Comparison of ENCODE assay signal across 8 cellular contexts in the genomic region with DNA sequence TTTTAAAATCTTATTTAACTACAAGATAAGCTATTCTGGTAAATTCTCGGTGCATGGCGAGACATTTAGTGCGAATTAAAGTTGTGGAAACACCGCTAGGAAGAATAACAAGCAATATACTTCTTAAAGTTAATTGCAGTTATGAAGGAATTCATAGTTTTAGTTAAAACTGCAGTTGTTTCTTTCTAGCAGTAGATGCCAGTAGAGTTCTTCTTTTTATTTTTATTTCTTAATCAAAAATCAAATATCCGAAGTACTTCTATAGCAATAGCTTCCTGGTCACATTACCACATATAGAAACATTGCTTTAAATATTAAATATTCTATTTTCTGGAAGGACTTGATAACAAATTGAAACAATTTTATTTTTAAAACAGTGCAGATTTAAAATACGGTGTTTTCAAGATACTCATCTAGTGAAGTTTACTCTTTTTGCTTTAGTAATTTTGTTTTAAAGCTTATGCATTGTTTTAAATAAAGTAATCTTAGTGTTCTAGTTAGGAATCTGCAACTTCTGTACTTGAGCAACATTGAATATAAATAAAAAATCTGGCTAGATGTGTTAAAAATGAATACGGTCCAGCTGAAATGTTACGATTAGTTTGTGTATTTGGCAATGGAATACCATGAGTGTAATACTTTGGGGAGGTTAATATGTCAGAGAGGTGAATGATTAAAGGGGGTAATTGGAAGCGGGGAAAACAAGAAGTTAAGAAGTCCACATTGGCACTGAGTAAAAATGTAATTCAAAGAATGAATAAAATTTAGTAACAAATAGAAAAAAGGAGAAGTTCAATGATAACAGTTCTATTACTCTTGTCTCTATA. TPM values are rescaled to one million over a fixed set of nuclear protein-coding genes. Genes with fewer than 3 reads are reported as not detected.
DNase-seq lines count a peak whose midpoint lies in the region; ATAC-seq, FAIRE-seq and TF ChIP-seq lines count a peak whose summit lies in the region.

No MANE protein-coding gene starts in this region.

- H3K18ac ChIP-seq in mesendoderm (ENCODE audit: low read length), result no peak overlapping the region

- H3K27me3 ChIP-seq in neural progenitor cell, result no peaks in the 10 kb centered on the region
- H3K27me3 ChIP-seq in mesendoderm (ENCODE audit: insufficient read depth, low read length, poor library complexity), result no peaks in the 10 kb centered on the region

- DNase-seq in MV-4-11 (lab: John Stamatoyannopoulos, UW) (peak; percentile 55), neural progenitor cell (ENCODE audit: low spot score) (no peak), G401 (ENCODE audit: low spot score) (no peak), NCI-H524 (lab: John Stamatoyannopoulos, UW) (no peak), mesendoderm (no peak)
- DNase-seq in central memory CD4-positive, alpha-beta T cell, result peak; percentile 32

- no peaks in the 10 kb centered on the region for H3K4me1 Mint-ChIP-seq in neural progenitor cell

- H3K4me3 ChIP-seq in neural progenitor cell (no peak overlapping the region), mesendoderm (ENCODE audit: low read length) (no peak overlapping the region)

- H2AFZ ChIP-seq in neural progenitor cell (replicated peaks), result no peak overlapping the region

- H3K4ac ChIP-seq in mesendoderm (ENCODE audit: low read depth, low read length), result no peak overlapping the region

- H2BK15ac ChIP-seq in mesendoderm (replicated peaks; ENCODE audit: low read depth), result no peak overlapping the region

- H3K4me2 ChIP-seq in neural progenitor cell, result no peak overlapping the region
- H3K4me2 ChIP-seq in mesendoderm (ENCODE audit: low read length), result no peak overlapping the region

- no peak overlapping the region for H2AK5ac ChIP-seq in mesendoderm (ENCODE audit: low read length)

- FAIRE-seq in G401.6 (lab: Jason Lieb, UNC), result peak; percentile 67

- no peak for ATAC-seq in HG03354 (IDR thresholded peaks at IDR 0.05; ENCODE audit: poor library complexity, severe bottlenecking, unreplicated experiment)

- H2BK5ac ChIP-seq in mesendoderm (ENCODE audit: low read length), result no peak overlapping the region

- H3K23ac ChIP-seq in mesendoderm (ENCODE audit: low read length), result no peak overlapping the region

- H3K36me3 Mint-ChIP-seq in neural progenitor cell, result peaks cover 6% of the 10 kb centered on the region

- no peak overlapping the region for H3K9ac ChIP-seq in neural progenitor cell
- H3K9ac ChIP-seq in mesendoderm (ENCODE audit: low read length), result no peak overlapping the region

- H3K27ac ChIP-seq in neural progenitor cell (no peak overlapping the region), mesendoderm (ENCODE audit: low read depth, low read length) (no peak overlapping the region)

- no peak overlapping the region for H3K56ac ChIP-seq in mesendoderm (ENCODE audit: low read length)

- H3K9me3 Mint-ChIP-seq in neural progenitor cell, result peaks cover 13% of the 10 kb centered on the region

- peak; percentile 35 for TF ChIP-seq CTCF in neural progenitor cell (IDR thresholded peaks at IDR 0.05)

- no peak overlapping the region for H4K8ac ChIP-seq in mesendoderm (ENCODE audit: low read depth, low read length)

- H3K27me3 Mint-ChIP-seq in neural progenitor cell (ENCODE audit: insufficient read depth, low read depth), result peaks cover 2% of the 10 kb centered on the region

- H4K20me1 ChIP-seq in neural progenitor cell (ENCODE audit: low read depth), result no peaks in the 10 kb centered on the region

- H3K36me3 ChIP-seq in neural progenitor cell, result no peaks in the 10 kb centered on the region
- H3K36me3 ChIP-seq in mesendoderm (ENCODE audit: control insufficient read depth, insufficient read depth, low read length), result no peaks in the 10 kb centered on the region

- in situ Hi-C loops in G401 (cut with HindIII; ENCODE audit: low sequenced_read_pairs), result no loop called here

- H4K5ac ChIP-seq in mesendoderm (ENCODE audit: low read length), result no peak overlapping the region

- H3K4me3 Mint-ChIP-seq in neural progenitor cell, result no peak overlapping the region

- H3F3A ChIP-seq in neural progenitor cell (ENCODE audit: low read depth), result no peaks in the 10 kb centered on the region

- no peak overlapping the region for H3K27ac Mint-ChIP-seq in neural progenitor cell

- H3K9me3 ChIP-seq in neural progenitor cell (ENCODE audit: low read depth), result peaks cover 6% of the 10 kb centered on the region

- WGBS in mesendoderm (ENCODE audit: extremely low coverage, insufficient coverage, low lambda C conversion rate), result 100% methylated on average over 4 of the region's 9 CpGs

- no peak overlapping the region for H2BK120ac ChIP-seq in mesendoderm (ENCODE audit: low read depth, low read length)

- H3K4me1 ChIP-seq in neural progenitor cell (no peaks in the 10 kb centered on the region), mesendoderm (ENCODE audit: control insufficient read depth, low read depth, low read length) (no peaks in the 10 kb centered on the region)

- no peaks in the 10 kb centered on the region for H3K79me1 ChIP-seq in mesendoderm (ENCODE audit: low read length)

- H3K79me2 ChIP-seq in neural progenitor cell (ENCODE audit: low read depth) (no peaks in the 10 kb centered on the region), mesendoderm (ENCODE audit: control insufficient read depth, insufficient read depth, low read length) (no peaks in the 10 kb centered on the region)

RNA-seq across cellular contexts. Expression of a gene that starts 2.7 kb away (rescaled TPM):
- 28.9 and 44.1 TPM in 2 replicates for total RNA-seq in neural progenitor cell (ENCODE audit: low replicate concordance)
- 7.5 and 15.5 TPM in 2 replicates for total RNA-seq in G401 (2014; rRNA removed; shearing (Covaris generic))
- 17.3 TPM for polyA plus RNA-seq in mesendoderm (2013, experiment 1 of 2)
- 16.8 TPM for polyA plus RNA-seq in mesendoderm (2013, experiment 2 of 2)

Comparison
In these comparisons a context has a peak if more than half of its experiments do, and no peak if none do; other contexts are left out.
1. DNase-seq: peak in MV-4-11 (single experiment) and central memory CD4-positive, alpha-beta T cell (single experiment); none in neural progenitor cell (single experiment), G401 (single experiment), NCI-H524 (0 of 2) and mesendoderm (single experiment).